13 cellular contexts compared by ENCODE assay signal in the genomic region with DNA sequence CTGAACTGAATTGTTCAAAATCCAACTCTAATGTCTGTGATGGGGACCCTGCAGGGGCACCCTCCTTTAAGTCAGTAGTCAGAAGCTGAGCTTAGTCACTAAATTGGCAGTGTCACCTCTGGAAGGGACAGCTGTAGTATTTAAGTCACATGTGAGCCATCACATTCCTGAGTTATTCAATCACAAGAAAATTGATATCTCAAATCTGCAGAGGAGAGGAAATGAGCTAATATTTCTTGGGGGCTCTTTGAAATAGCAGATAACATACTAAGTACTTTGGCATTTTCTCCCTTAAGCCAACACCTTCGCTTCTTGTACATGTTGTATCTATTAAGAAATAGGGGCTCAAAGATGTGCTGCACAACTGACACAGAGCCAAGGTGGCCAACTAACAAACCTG.
DNase-seq lines count a peak whose midpoint lies in the region; ATAC-seq, FAIRE-seq and TF ChIP-seq lines count a peak whose summit lies in the region.
"Had no signal": no experiment of that assay in that cellular context is flagged by ENCODE, and none has a peak within 500 bp of the region (broad histone marks: within the 10 kb centered on the region; RNA-seq: fewer than 3 reads in every experiment).

No MANE protein-coding gene starts in this region.

- H3K9me3 Mint-ChIP-seq in stimulated activated naive CD8-positive, alpha-beta T cell treated with anti-CD3 and anti-CD28 coated beads, Interleukin-15, amount 100 ng/mL, for 72 hours = peaks cover 0 to 3% of the 10 kb centered on the region in 2 donors
- H3K9me3 Mint-ChIP-seq: stimulated activated naive CD8-positive, alpha-beta T cell treated with anti-CD3 and anti-CD28 coated beads, Interleukin-15, Interleukin-2, amounts not matched to agents 100 ng/mL and 50 ng/mL, for 24 hours had no signal

- no peak overlapping the region for H3K4me3 Mint-ChIP-seq in stimulated activated naive CD8-positive, alpha-beta T cell treated with anti-CD3 and anti-CD28 coated beads, Interleukin-15, amount 100 ng/mL, for 72 hours
- H3K4me3 Mint-ChIP-seq: stimulated activated naive CD8-positive, alpha-beta T cell treated with anti-CD3 and anti-CD28 coated beads, Interleukin-15, Interleukin-2, amounts not matched to agents 100 ng/mL and 50 ng/mL, for 24 hours had no signal

- H3K9ac ChIP-seq in fibroblast of lung (ENCODE audit: insufficient read depth, low read length) (no peak overlapping the region), smooth muscle cell (ENCODE audit: low read depth) (no peak overlapping the region)

- ATAC-seq in HG02623 (IDR thresholded peaks at IDR 0.05; ENCODE audit: unreplicated experiment) = no peak
- ATAC-seq in stimulated activated naive CD8-positive, alpha-beta T cell treated with anti-CD3 and anti-CD28 coated beads, Interleukin-15, amount 100 ng/mL, for 72 hours = no peak
- ATAC-seq: activated CD4-positive, CD25-positive, alpha-beta regulatory T cell treated with anti-CD3 and anti-CD28 coated beads, Interleukin-2, amount 50 U/mL, for 24 hours had no signal

- H4K20me1 ChIP-seq in fibroblast of lung (ENCODE audit: control insufficient read depth, extremely low read depth, insufficient read depth, low read length) (no peaks in the 10 kb centered on the region), smooth muscle cell (ENCODE audit: low read depth) (no peaks in the 10 kb centered on the region)

- H3K4me1 ChIP-seq in SJCRH30 (peaks cover 17% of the 10 kb centered on the region), fibroblast of lung (ENCODE audit: control insufficient read depth, extremely low read depth, insufficient read depth, low read length) (peaks cover 24% of the 10 kb centered on the region), smooth muscle cell (ENCODE audit: low read depth) (no peaks in the 10 kb centered on the region)

- no peak for TF ChIP-seq CTCF in fibroblast of lung (conservative IDR thresholded peaks at IDR 0.05 in 1 of 2, IDR thresholded peaks at IDR 0.05 in 1 of 2; ENCODE audit: low read depth in 1 of 2, low read length in 2 of 2)
- no peak for TF ChIP-seq CTCF in smooth muscle cell (IDR thresholded peaks at IDR 0.05; ENCODE audit: borderline replicate concordance, insufficient read depth, poor library complexity, severe bottlenecking)

- no peak for TF ChIP-seq POLR2A in H54 (IDR thresholded peaks at IDR 0.05; ENCODE audit: low read depth, low read length)

- H2AFZ ChIP-seq in fibroblast of lung (ENCODE audit: low read length) (no peak overlapping the region), smooth muscle cell (ENCODE audit: low read depth) (no peak overlapping the region)

- DNase-seq in H54 (ENCODE audit: insufficient read length, low spot score) (peak; percentile 33), SJCRH30 (peak in 1 of 2 experiments; percentile 31), fibroblast of lung (ENCODE audit: low read depth in 2 of 2) (peak; percentile 66 to 82), smooth muscle cell (lab: John Stamatoyannopoulos, UW; ENCODE audit: unreplicated experiment) (no peak), HuH-7 (ENCODE audit: low spot score) (no peak)
- no peak for DNase-seq in stimulated activated naive CD8-positive, alpha-beta T cell treated with anti-CD3 and anti-CD28 coated beads, Interleukin-15, amount 100 ng/mL, for 72 hours
- DNase-seq: COR-L47, NCI-H1092, nucleus accumbens had no signal

- H3F3A ChIP-seq in smooth muscle cell (ENCODE audit: low read depth) = no peaks in the 10 kb centered on the region

- peak overlapping the region; percentile 73 for H3K27ac ChIP-seq in SJCRH30
- H3K27ac ChIP-seq in fibroblast of lung (ENCODE audit: insufficient read depth, low read length) = peak overlapping the region; percentile 51
- no peak overlapping the region for H3K27ac ChIP-seq in smooth muscle cell (ENCODE audit: low read depth)

- H3K4me1 Mint-ChIP-seq in stimulated activated naive CD8-positive, alpha-beta T cell treated with anti-CD3 and anti-CD28 coated beads, Interleukin-15, amount 100 ng/mL, for 72 hours = peaks cover 30% of the 10 kb centered on the region

- FAIRE-seq in H54 (lab: Jason Lieb, UNC) = no peak
- FAIRE-seq: colon had no signal

- H3K36me3 ChIP-seq in SJCRH30 (no peaks in the 10 kb centered on the region), fibroblast of lung (ENCODE audit: control insufficient read depth, insufficient read depth, low read length) (no peaks in the 10 kb centered on the region), smooth muscle cell (ENCODE audit: low read depth) (no peaks in the 10 kb centered on the region)

- H3K27me3 ChIP-seq in SJCRH30 (no peaks in the 10 kb centered on the region), fibroblast of lung (ENCODE audit: control insufficient read depth, insufficient read depth, low read length) (no peaks in the 10 kb centered on the region), smooth muscle cell (ENCODE audit: low read depth) (no peaks in the 10 kb centered on the region)

- H3K4me2 ChIP-seq in fibroblast of lung (ENCODE audit: extremely low read depth, insufficient read depth, low read length) (peak overlapping the region; percentile 7), smooth muscle cell (peak overlapping the region; percentile 45)

- H3K4me3 ChIP-seq in SJCRH30 (no peak overlapping the region), fibroblast of lung (replicated peaks in 1 of 4; ENCODE audit: control extremely low read depth in 1 of 4, insufficient read depth in 1 of 4, low read depth in 3 of 4, low read length in 4 of 4) (no peak overlapping the region), smooth muscle cell (no peak overlapping the region)

- WGBS in smooth muscle cell (ENCODE audit: low lambda C conversion rate) = 61% methylated on average over 1 of the region's 1 CpG

- H3K9me3 ChIP-seq in SJCRH30 (replicated peaks) (no peaks in the 10 kb centered on the region), fibroblast of lung (ENCODE audit: control insufficient read depth, insufficient read depth, low read depth, low read length) (no peaks in the 10 kb centered on the region), smooth muscle cell (replicated peaks; ENCODE audit: low read depth) (no peaks in the 10 kb centered on the region)

- no peaks in the 10 kb centered on the region for H3K79me2 ChIP-seq in fibroblast of lung (ENCODE audit: control insufficient read depth, insufficient read depth, low read length)
- H3K79me2 ChIP-seq in smooth muscle cell (ENCODE audit: low read depth) = no peaks in the 10 kb centered on the region

- H3K27ac Mint-ChIP-seq in stimulated activated naive CD8-positive, alpha-beta T cell treated with anti-CD3 and anti-CD28 coated beads, Interleukin-15, amount 100 ng/mL, for 72 hours = no peak overlapping the region
- H3K27ac Mint-ChIP-seq: stimulated activated naive CD8-positive, alpha-beta T cell treated with anti-CD3 and anti-CD28 coated beads, Interleukin-15, Interleukin-2, amounts not matched to agents 100 ng/mL and 50 ng/mL, for 24 hours had no signal

- H3K27me3 Mint-ChIP-seq in stimulated activated naive CD8-positive, alpha-beta T cell treated with anti-CD3 and anti-CD28 coated beads, Interleukin-15, amount 100 ng/mL, for 72 hours = no peaks in the 10 kb centered on the region

Comparison
In these comparisons a context has a peak if more than half of its experiments do, and no peak if none do; other contexts are left out.
1. DNase-seq: peak in H54 (single experiment) and fibroblast of lung (2 of 2); none in smooth muscle cell (single experiment), stimulated activated naive CD8-positive, alpha-beta T cell treated with anti-CD3 and anti-CD28 coated beads, Interleukin-15, amount 100 ng/mL, for 72 hours (0 of 2) and HuH-7 (single experiment).